In genomic region chr17:17107891-17108680, GRCh38 we compare ENCODE assay signal across 9 cellular contexts.
DNase-seq lines count a peak whose midpoint lies in the region; ATAC-seq and TF ChIP-seq lines count a peak whose summit lies in the region.
"Had no signal": no experiment of that assay in that cellular context is flagged by ENCODE, and none has a peak within 500 bp of the region (broad histone marks: within the 10 kb centered on the region; RNA-seq: fewer than 3 reads in every experiment).

No MANE protein-coding gene starts in this region.

- peaks cover 5% of the 10 kb centered on the region for H3K36me3 Mint-ChIP-seq in activated naive CD4-positive, alpha-beta T cell treated with anti-CD3 and anti-CD28 coated beads, Interleukin-2, amount 10 ng/mL, durations not matched to agents 7 days and 5 days
- H3K36me3 Mint-ChIP-seq in activated naive CD4-positive, alpha-beta T cell treated with anti-CD3 and anti-CD28 coated beads for 36 hours (ENCODE audit: low read depth): no peaks in the 10 kb centered on the region
- peaks cover 0 to 10% (median 0%) of the 10 kb centered on the region in 5 donors for H3K36me3 Mint-ChIP-seq in naive thymus-derived CD4-positive, alpha-beta T cell

- H3K9me3 Mint-ChIP-seq in activated naive CD4-positive, alpha-beta T cell treated with anti-CD3 and anti-CD28 coated beads, Interleukin-2, amount 10 ng/mL, durations not matched to agents 7 days and 5 days: no peaks in the 10 kb centered on the region
- H3K9me3 Mint-ChIP-seq in activated naive CD4-positive, alpha-beta T cell treated with anti-CD3 and anti-CD28 coated beads for 36 hours: no peaks in the 10 kb centered on the region
- H3K9me3 Mint-ChIP-seq in naive thymus-derived CD4-positive, alpha-beta T cell: no peaks in the 10 kb centered on the region

- H3K27me3 ChIP-seq in esophagus (ENCODE audit: control insufficient read depth in 1 of 2, insufficient read depth in 2 of 2, low read length in 2 of 2) (no peaks in the 10 kb centered on the region), upper lobe of right lung (no peaks in the 10 kb centered on the region)
- no peaks in the 10 kb centered on the region for H3K27me3 ChIP-seq in naive thymus-derived CD4-positive, alpha-beta T cell (ENCODE audit: control insufficient read depth in 2 of 2, insufficient read depth in 2 of 2, low read length in 2 of 2)

- no peak for DNase-seq in activated naive CD4-positive, alpha-beta T cell treated with anti-CD3 and anti-CD28 coated beads, Interleukin-2, amount 10 ng/mL, durations not matched to agents 7 days and 5 days
- no peak for DNase-seq in activated naive CD4-positive, alpha-beta T cell treated with anti-CD3 and anti-CD28 coated beads for 36 hours
- no peak for DNase-seq in naive thymus-derived CD4-positive, alpha-beta T cell
- DNase-seq in upper lobe of right lung: no peak
- DNase-seq in inferior parietal cortex (ENCODE audit: extremely low spot score): no peak
- no peak for DNase-seq in activated T-cell treated with anti-CD3 and anti-CD28 coated beads for 4 hours
- DNase-seq: kidney glomerular epithelial cell had no signal

- 45 to 53% methylated on average over 7 of the region's 7 CpGs for WGBS in esophagus, 2 donors

- no peak for ATAC-seq in naive thymus-derived CD4-positive, alpha-beta T cell
- ATAC-seq in upper lobe of right lung (peak; percentile 13), HG03108 (IDR thresholded peaks at IDR 0.05; ENCODE audit: unreplicated experiment) (no peak)

- H3K9me3 ChIP-seq in esophagus (ENCODE audit: control insufficient read depth in 2 of 2, insufficient read depth in 1 of 2, low read depth in 1 of 2, low read length in 1 of 2) (no peaks in the 10 kb centered on the region), upper lobe of right lung (no peaks in the 10 kb centered on the region)
- H3K9me3 ChIP-seq in naive thymus-derived CD4-positive, alpha-beta T cell (ENCODE audit: control insufficient read depth in 2 of 3, low read length in 3 of 3): no peaks in the 10 kb centered on the region

- peaks cover 2 to 13% of the 10 kb centered on the region in 2 donors for H3K36me3 ChIP-seq in esophagus (ENCODE audit: control insufficient read depth in 2 of 2, insufficient read depth in 2 of 2, low read length in 1 of 2)
- peaks cover 0 to 9% (median 0%) of the 10 kb centered on the region in 3 experiments for H3K36me3 ChIP-seq in naive thymus-derived CD4-positive, alpha-beta T cell (ENCODE audit: control insufficient read depth in 2 of 3, insufficient read depth in 3 of 3, low read length in 3 of 3)
- H3K36me3 ChIP-seq in upper lobe of right lung: no peaks in the 10 kb centered on the region

- no peak overlapping the region for H3K4me3 Mint-ChIP-seq in activated naive CD4-positive, alpha-beta T cell treated with anti-CD3 and anti-CD28 coated beads, Interleukin-2, amount 10 ng/mL, durations not matched to agents 7 days and 5 days
- no peak overlapping the region for H3K4me3 Mint-ChIP-seq in activated naive CD4-positive, alpha-beta T cell treated with anti-CD3 and anti-CD28 coated beads for 36 hours
- peak overlapping the region in 1 of 10 donors; percentile 27 for H3K4me3 Mint-ChIP-seq in naive thymus-derived CD4-positive, alpha-beta T cell

- H3K27ac ChIP-seq in esophagus (ENCODE audit: low read depth in 2 of 2, low read length in 1 of 2): peak overlapping the region; percentile 69 to 90
- no peak overlapping the region for H3K27ac ChIP-seq in naive thymus-derived CD4-positive, alpha-beta T cell (ENCODE audit: low read depth, low read length)
- H3K27ac ChIP-seq in upper lobe of right lung: peak overlapping the region; percentile 72

- CTCF ChIA-PET in activated naive CD4-positive, alpha-beta T cell treated with anti-CD3 and anti-CD28 coated beads, Interleukin-2, amount 10 ng/mL, durations not matched to agents 7 days and 5 days (lab: Charles Lee): interaction anchor here (1.5 kb wide), 1 partner anchor 11 kb away, joined by 3 read pairs; no protein-coding TSS in a partner anchor
- CTCF ChIA-PET in activated naive CD4-positive, alpha-beta T cell treated with anti-CD3 and anti-CD28 coated beads for 36 hours (lab: Charles Lee): no interaction called here
- CTCF ChIA-PET in naive thymus-derived CD4-positive, alpha-beta T cell (lab: Charles Lee): interaction anchor here (0.7 kb wide), 1 partner anchor 11 kb away, joined by 3 read pairs; no protein-coding TSS in a partner anchor

- H3K27ac Mint-ChIP-seq in activated naive CD4-positive, alpha-beta T cell treated with anti-CD3 and anti-CD28 coated beads, Interleukin-2, amount 10 ng/mL, durations not matched to agents 7 days and 5 days: peak overlapping the region; percentile 70
- no peak overlapping the region for H3K27ac Mint-ChIP-seq in activated naive CD4-positive, alpha-beta T cell treated with anti-CD3 and anti-CD28 coated beads for 36 hours
- H3K27ac Mint-ChIP-seq in naive thymus-derived CD4-positive, alpha-beta T cell: peak overlapping the region in 7 of 9 donors; percentile 50 to 94 (median 75)

- POLR2A ChIA-PET in naive thymus-derived CD4-positive, alpha-beta T cell (lab: Charles Lee): interaction anchor here (2.1 kb wide), 1 partner anchor 12 kb away, joined by 6 read pairs; no protein-coding TSS in a partner anchor

- intact Hi-C loops in activated naive CD4-positive, alpha-beta T cell treated with anti-CD3 and anti-CD28 coated beads for 36 hours (cut with micrococcal nuclease): no loop called here
- intact Hi-C loops in naive thymus-derived CD4-positive, alpha-beta T cell (cut with micrococcal nuclease): no loop called here
- intact Hi-C loops in upper lobe of right lung (cut with DNase I): no loop called here

- H3K4me1 Mint-ChIP-seq in activated naive CD4-positive, alpha-beta T cell treated with anti-CD3 and anti-CD28 coated beads, Interleukin-2, amount 10 ng/mL, durations not matched to agents 7 days and 5 days: peaks cover 46% of the 10 kb centered on the region
- peaks cover 58% of the 10 kb centered on the region for H3K4me1 Mint-ChIP-seq in activated naive CD4-positive, alpha-beta T cell treated with anti-CD3 and anti-CD28 coated beads for 36 hours (ENCODE audit: low read depth)
- peaks cover 41 to 78% (median 72%) of the 10 kb centered on the region in 7 donors for H3K4me1 Mint-ChIP-seq in naive thymus-derived CD4-positive, alpha-beta T cell

- no peak for TF ChIP-seq CTCF in upper lobe of right lung (IDR thresholded peaks at IDR 0.05)

- H3K4me1 ChIP-seq in esophagus (ENCODE audit: control insufficient read depth in 2 of 2, insufficient read depth in 2 of 2, low read length in 1 of 2): peaks cover 27 to 41% of the 10 kb centered on the region in 2 donors
- peaks cover 28 to 35% of the 10 kb centered on the region in 2 donors for H3K4me1 ChIP-seq in naive thymus-derived CD4-positive, alpha-beta T cell (ENCODE audit: control insufficient read depth in 2 of 2, insufficient read depth in 2 of 2, low read length in 2 of 2)
- peaks cover 59% of the 10 kb centered on the region for H3K4me1 ChIP-seq in upper lobe of right lung

- H3K27me3 Mint-ChIP-seq in activated naive CD4-positive, alpha-beta T cell treated with anti-CD3 and anti-CD28 coated beads, Interleukin-2, amount 10 ng/mL, durations not matched to agents 7 days and 5 days: no peaks in the 10 kb centered on the region
- H3K27me3 Mint-ChIP-seq in activated naive CD4-positive, alpha-beta T cell treated with anti-CD3 and anti-CD28 coated beads for 36 hours (ENCODE audit: low read depth): no peaks in the 10 kb centered on the region
- no peaks in the 10 kb centered on the region for H3K27me3 Mint-ChIP-seq in naive thymus-derived CD4-positive, alpha-beta T cell

- H3K4me3 ChIP-seq in esophagus (ENCODE audit: low read depth in 1 of 2, low read length in 2 of 2): no peak overlapping the region
- no peak overlapping the region for H3K4me3 ChIP-seq in naive thymus-derived CD4-positive, alpha-beta T cell (ENCODE audit: low read length)
- no peak overlapping the region for H3K4me3 ChIP-seq in upper lobe of right lung
